17 cellular contexts compared by ENCODE assay signal in the genomic region with DNA sequence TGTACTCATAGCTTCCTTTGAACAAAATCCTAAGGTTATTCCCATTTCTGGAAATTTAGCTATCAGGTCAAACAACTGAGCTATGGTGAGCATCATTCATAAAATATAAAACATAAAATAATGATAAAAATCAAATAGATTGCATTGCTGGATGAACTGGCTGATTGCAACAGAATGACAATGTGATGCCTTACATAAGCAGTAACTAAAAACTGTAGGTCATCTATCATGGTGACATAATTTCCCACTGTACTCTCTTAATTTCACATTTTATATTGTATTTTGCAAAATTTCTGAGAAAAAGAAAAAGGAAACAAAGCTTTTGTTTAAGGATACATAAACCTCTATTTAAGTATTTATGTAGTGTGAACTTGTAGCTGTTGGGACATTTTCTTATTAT. TPM values are rescaled to one million over a fixed set of nuclear protein-coding genes. Genes with fewer than 3 reads are reported as not detected.
DNase-seq lines count a peak whose midpoint lies in the region; ATAC-seq and TF ChIP-seq lines count a peak whose summit lies in the region.
"Had no signal": no experiment of that assay in that cellular context is flagged by ENCODE, and none has a peak within 500 bp of the region (broad histone marks: within the 10 kb centered on the region; RNA-seq: fewer than 3 reads in every experiment).

No MANE protein-coding gene starts in this region.

- H3K4me1 Mint-ChIP-seq in natural killer cell treated with Interleukin-12 subunit alpha and Interleukin-12 subunit beta and Interleukin-15 and Interleukin-18, amount 100 ng/mL, for 72 hours (ENCODE audit: low read depth in 2 of 2): peaks cover 27 to 45% of the 10 kb centered on the region in 2 donors
- peaks cover 15 to 16% of the 10 kb centered on the region in 2 donors for H3K4me1 Mint-ChIP-seq in natural killer cell

- H3K9me3 Mint-ChIP-seq in natural killer cell treated with Interleukin-12 subunit alpha and Interleukin-12 subunit beta and Interleukin-15 and Interleukin-18, amount 100 ng/mL, for 72 hours: no peaks in the 10 kb centered on the region
- H3K9me3 Mint-ChIP-seq in natural killer cell: no peaks in the 10 kb centered on the region
- H3K9me3 Mint-ChIP-seq: CD4-positive, alpha-beta memory T cell; GM23338; H9 had no signal

- no peak overlapping the region for H3K9ac ChIP-seq in muscle layer of colon (ENCODE audit: low read length)

- peaks cover 6% of the 10 kb centered on the region for H3K36me3 Mint-ChIP-seq in natural killer cell treated with Interleukin-12 subunit alpha and Interleukin-12 subunit beta and Interleukin-15 and Interleukin-18, amount 100 ng/mL, for 72 hours
- no peaks in the 10 kb centered on the region for H3K36me3 Mint-ChIP-seq in natural killer cell
- H3K36me3 Mint-ChIP-seq: CD4-positive, alpha-beta memory T cell had no signal

- H3K36me3 ChIP-seq in ascending aorta (no peaks in the 10 kb centered on the region), muscle layer of colon (ENCODE audit: insufficient read depth, low read length) (no peaks in the 10 kb centered on the region)
- H3K36me3 ChIP-seq: BE2C had no signal

- H3K27me3 ChIP-seq in ascending aorta (no peaks in the 10 kb centered on the region), muscle layer of colon (ENCODE audit: control insufficient read depth in 1 of 2, insufficient read depth in 2 of 2, low read length in 2 of 2) (peaks cover 3 to 11% of the 10 kb centered on the region in 2 donors)
- H3K27me3 ChIP-seq: BE2C had no signal

- no peak overlapping the region for H3K27ac Mint-ChIP-seq in natural killer cell treated with Interleukin-12 subunit alpha and Interleukin-12 subunit beta and Interleukin-15 and Interleukin-18, amount 100 ng/mL, for 72 hours
- H3K27ac Mint-ChIP-seq in natural killer cell: no peak overlapping the region
- H3K27ac Mint-ChIP-seq: CD4-positive, alpha-beta memory T cell; GM23338; H9 had no signal

- peaks cover 10 to 35% of the 10 kb centered on the region in 2 donors for H3K27me3 Mint-ChIP-seq in natural killer cell treated with Interleukin-12 subunit alpha and Interleukin-12 subunit beta and Interleukin-15 and Interleukin-18, amount 100 ng/mL, for 72 hours
- H3K27me3 Mint-ChIP-seq in natural killer cell (ENCODE audit: low read depth in 2 of 2): peaks cover 35 to 50% of the 10 kb centered on the region in 2 donors

- peak overlapping the region; percentile 17 for H3K4me3 Mint-ChIP-seq in natural killer cell treated with Interleukin-12 subunit alpha and Interleukin-12 subunit beta and Interleukin-15 and Interleukin-18, amount 100 ng/mL, for 72 hours
- H3K4me3 Mint-ChIP-seq in natural killer cell: no peak overlapping the region
- H3K4me3 Mint-ChIP-seq: CD4-positive, alpha-beta memory T cell; GM23338; H9 had no signal

- H3K9me3 ChIP-seq in ascending aorta (no peaks in the 10 kb centered on the region), muscle layer of colon (ENCODE audit: low read length) (no peaks in the 10 kb centered on the region)
- H3K9me3 ChIP-seq: BE2C had no signal

- TF ChIP-seq CTCF in natural killer cell (IDR thresholded peaks at IDR 0.05): no peak
- no peak for TF ChIP-seq CTCF in ascending aorta (IDR thresholded peaks at IDR 0.05)
- TF ChIP-seq CTCF in coronary artery (IDR thresholded peaks at IDR 0.05): no peak

- H3K4me3 ChIP-seq in ascending aorta (peak overlapping the region in 1 of 2 donors; percentile 86), muscle layer of colon (ENCODE audit: low read depth in 1 of 2, low read length in 2 of 2) (no peak overlapping the region), coronary artery (no peak overlapping the region)
- H3K4me3 ChIP-seq: GM23338 had no signal

- no peak for DNase-seq in natural killer cell treated with Interleukin-12 subunit alpha and Interleukin-12 subunit beta and Interleukin-15 and Interleukin-18, amount 100 ng/mL, for 72 hours (ENCODE audit: low spot score)
- DNase-seq in natural killer cell: no peak
- no peak for DNase-seq in ascending aorta (ENCODE audit: low spot score in 2 of 2)
- no peak for DNase-seq in coronary artery (ENCODE audit: low spot score)
- DNase-seq in MV-4-11 (lab: John Stamatoyannopoulos, UW): no peak
- DNase-seq in H4 (ENCODE audit: low spot score): no peak
- DNase-seq: 8988T; ACHN; BE2C; CD4-positive, alpha-beta memory T cell; COR-L47; GF-D8; H9 had no signal

- intact Hi-C loops in natural killer cell (cut with micrococcal nuclease): no loop called here
- intact Hi-C loops in ascending aorta (cut with DNase I): loop anchor here (10.0 kb wide), 3 partner anchors 48 to 688 kb away; partner anchors contain the start of gene ANKRD13C

- H3K4me1 ChIP-seq in ascending aorta (peaks cover 0 to 6% of the 10 kb centered on the region in 2 donors), muscle layer of colon (ENCODE audit: insufficient read depth, low read length) (no peaks in the 10 kb centered on the region)
- H3K4me1 ChIP-seq: BE2C had no signal

- H3K27ac ChIP-seq in ascending aorta (peak overlapping the region; percentile 1 to 64), muscle layer of colon (ENCODE audit: low read depth, low read length) (peak overlapping the region; percentile 12), coronary artery (no peak overlapping the region)
- H3K27ac ChIP-seq: C4-2B had no signal

- ATAC-seq in natural killer cell treated with Interleukin-12 subunit alpha and Interleukin-12 subunit beta and Interleukin-15 and Interleukin-18, amount 100 ng/mL, for 72 hours: no peak
- no peak for ATAC-seq in natural killer cell
- ATAC-seq: GM23338, HepG2 had no signal

RNA-seq across cellular contexts. Expression of gene PTGER3, which starts 4.6 kb away (rescaled TPM):
- total RNA-seq in natural killer cell treated with Interleukin-12 subunit alpha and Interleukin-12 subunit beta and Interleukin-15 and Interleukin-18, amount 100 ng/mL, for 72 hours: 100 to 1,000 TPM in 1 of 2 donors, 10 to 100 TPM in 1; 62.9 to 158 TPM
- total RNA-seq in natural killer cell (10 to 100 TPM in 1 of 3 donors, under 1 TPM in 1, not detected in 1; 0.72 to 21.9 TPM), ascending aorta (70.1 TPM)
- 0.50 and 2.4 TPM in 2 replicates for total RNA-seq in H4 (2014; rRNA removed; shearing (Covaris generic))
- total RNA-seq: CD4-positive, alpha-beta memory T cell; HepG2 had no signal

RNA-seq across cellular contexts. Expression of gene ZRANB2, which starts 37.8 kb away (rescaled TPM):
- 100 to 1,000 TPM in 1 of 2 donors, 10 to 100 TPM in 1; 96.0 to 116 TPM for total RNA-seq in natural killer cell treated with Interleukin-12 subunit alpha and Interleukin-12 subunit beta and Interleukin-15 and Interleukin-18, amount 100 ng/mL, for 72 hours
- total RNA-seq in natural killer cell (100 to 1,000 TPM; 114 to 133 (median 128) TPM), ascending aorta (37.9 TPM)
- total RNA-seq in H4 (2014; rRNA removed; shearing (Covaris generic)): 8.3 and 22.9 TPM in 2 replicates

Comparison
In these comparisons a context has a peak if more than half of its experiments do, and no peak if none do; other contexts are left out.
1. H3K27ac ChIP-seq: peak in ascending aorta (2 of 2) and muscle layer of colon (single experiment); none in coronary artery (0 of 2).